ENCODE assay signal across 1 cellular context in genomic region chr19:57813919-57814504, GRCh38.
TF ChIP-seq lines count a peak whose summit lies in the region.

No MANE protein-coding gene starts in this region.

TF ChIP-seq in IMR-90, 13 proteins besides CTCF, POLR2A, EP300 and RAD21 (continued from another document):
- TF ChIP-seq USF2 (IDR thresholded peaks at IDR 0.05; ENCODE audit: low read depth, low read length) = no peak
- no peak for TF ChIP-seq CHD1 (IDR thresholded peaks at IDR 0.05; ENCODE audit: low read depth, low read length)
- no peak for TF ChIP-seq BHLHE40 (IDR thresholded peaks at IDR 0.05; ENCODE audit: low read depth, low read length)
- TF ChIP-seq RCOR1 (IDR thresholded peaks at IDR 0.05; ENCODE audit: insufficient replicate concordance, low read length) = no peak
- no peak for TF ChIP-seq MAZ (IDR thresholded peaks at IDR 0.05; ENCODE audit: borderline replicate concordance, low read depth, low read length)
- no peak for TF ChIP-seq CEBPB (IDR thresholded peaks at IDR 0.05; ENCODE audit: low read depth, low read length)
- TF ChIP-seq MXI1 (IDR thresholded peaks at IDR 0.05; ENCODE audit: borderline replicate concordance, low read depth, low read length) = no peak
